19 cellular contexts compared by ENCODE assay signal in genomic region chr10:84423729-84424128, GRCh38.
DNase-seq lines count a peak whose midpoint lies in the region; ATAC-seq and TF ChIP-seq lines count a peak whose summit lies in the region.
"Had no signal": no experiment of that assay in that cellular context is flagged by ENCODE, and none has a peak within 500 bp of the region (broad histone marks: within the 10 kb centered on the region; RNA-seq: fewer than 3 reads in every experiment).

No MANE protein-coding gene starts in this region.

- in situ Hi-C loops in transverse colon (cut with MboI; ENCODE audit: low pct_ligation_motif_present in 1 of 4, low pct_unique_long_range_greater_than_20kb in 1 of 4, low sequenced_read_pairs in 3 of 4), result no loop called here

- peaks cover 56% of the 10 kb centered on the region for H3K4me1 Mint-ChIP-seq in activated naive CD8-positive, alpha-beta T cell (ENCODE audit: low read depth)
- H3K4me1 Mint-ChIP-seq in activated naive CD8-positive, alpha-beta T cell treated with anti-CD3 and anti-CD28 coated beads, Interleukin-2, amount 50 U/mL, for 24 hours, result peaks cover 25% of the 10 kb centered on the region

- H3K9me3 ChIP-seq in transverse colon (peaks cover 0 to 6% of the 10 kb centered on the region in 2 donors), ovary (no peaks in the 10 kb centered on the region)

- TF ChIP-seq EP300 in transverse colon (IDR thresholded peaks at IDR 0.05; ENCODE audit: low read depth) (no peak), ovary (IDR thresholded peaks at IDR 0.05) (no peak)

- no peak for DNase-seq in activated naive CD8-positive, alpha-beta T cell treated with anti-CD3 and anti-CD28 coated beads, Interleukin-2, amount 50 U/mL, for 24 hours
- DNase-seq in caudate nucleus (lab: John Stamatoyannopoulos, UW) (no peak), myocyte (ENCODE audit: low read depth) (peak; percentile 16), transverse colon (no peak), COLO829 (ENCODE audit: low spot score) (no peak), ovary (no peak)
- DNase-seq: activated CD8-positive, alpha-beta T cell treated with anti-CD3 and anti-CD28 coated beads, Interleukin-2, amount 10 ng/mL, durations not matched to agents 7 days and 5 days; amygdala; CD4-positive, CD25-positive, alpha-beta regulatory T cell; DND-41; Kasumi-1; naive B cell; NCI-H1694; NCI-H446 treated with DMSO at 0.1 percent for 48 hours; stimulated activated CD4-positive, alpha-beta T cell treated with anti-CD3 and anti-CD28 coated beads, Interleukin-1b, Interleukin-23, amount 100 ng/mL, for 48 hours had no signal

- peaks cover 5 to 30% (median 17%) of the 10 kb centered on the region in 4 donors for H3K4me1 ChIP-seq in transverse colon
- H3K4me1 ChIP-seq in ovary (ENCODE audit: insufficient read depth), result peaks cover 4% of the 10 kb centered on the region

- peaks cover 0 to 12% (median 0%) of the 10 kb centered on the region in 4 donors for H3K36me3 ChIP-seq in transverse colon
- H3K36me3 ChIP-seq in ovary, result no peaks in the 10 kb centered on the region

- ATAC-seq in activated naive CD8-positive, alpha-beta T cell treated with anti-CD3 and anti-CD28 coated beads, Interleukin-2, amount 50 U/mL, for 24 hours, result no peak
- ATAC-seq in HG03095 (IDR thresholded peaks at IDR 0.05; ENCODE audit: unreplicated experiment), result no peak
- ATAC-seq: activated CD8-positive, alpha-beta T cell treated with anti-CD3 and anti-CD28 coated beads, Interleukin-2, amount 10 ng/mL, durations not matched to agents 7 days and 5 days; activated T-helper 17 cell treated with anti-CD3 and anti-CD28 coated beads, Interleukin-2, amount 50 U/mL, for 72 hours had no signal

- no peak overlapping the region for H3K4me3 Mint-ChIP-seq in activated naive CD8-positive, alpha-beta T cell
- H3K4me3 Mint-ChIP-seq in activated naive CD8-positive, alpha-beta T cell treated with anti-CD3 and anti-CD28 coated beads, Interleukin-2, amount 50 U/mL, for 24 hours, result no peak overlapping the region
- H3K4me3 Mint-ChIP-seq: CD4-positive, CD25-positive, alpha-beta regulatory T cell; dendritic cell treated with granulocyte-macrophage colony-stimulating factor and Interleukin-4, amounts not matched to agents 40 ng/mL and 50 ng/mL, for 4 days; naive B cell had no signal

- peaks cover 40% of the 10 kb centered on the region for H3K36me3 Mint-ChIP-seq in activated naive CD8-positive, alpha-beta T cell
- peaks cover 53% of the 10 kb centered on the region for H3K36me3 Mint-ChIP-seq in activated naive CD8-positive, alpha-beta T cell treated with anti-CD3 and anti-CD28 coated beads, Interleukin-2, amount 50 U/mL, for 24 hours (ENCODE audit: low read depth)

- H3K27ac ChIP-seq in caudate nucleus (ENCODE audit: low read depth, low read length) (peak overlapping the region; percentile 93), transverse colon (peak overlapping the region; percentile 73 to 80 (median 80)), ovary (no peak overlapping the region)

- WGBS in transverse colon (ENCODE audit: low coverage in 1 of 2), 2 donors, result 94% methylated on average over 1 of the region's 1 CpG; no CpG with 5 or more reads in 1 of the 2 donors
- 93 to 100% (median 100%) methylated on average over 1 of the region's 1 CpG for WGBS in ovary, 3 donors

- peaks cover 14% of the 10 kb centered on the region for H3K9me3 Mint-ChIP-seq in activated naive CD8-positive, alpha-beta T cell (ENCODE audit: low read depth)
- peaks cover 27% of the 10 kb centered on the region for H3K9me3 Mint-ChIP-seq in activated naive CD8-positive, alpha-beta T cell treated with anti-CD3 and anti-CD28 coated beads, Interleukin-2, amount 50 U/mL, for 24 hours

- no peak for TF ChIP-seq CTCF in transverse colon (IDR thresholded peaks at IDR 0.05)
- TF ChIP-seq CTCF in ovary (IDR thresholded peaks at IDR 0.05), result no peak

- H3K27ac Mint-ChIP-seq in activated naive CD8-positive, alpha-beta T cell, result peak overlapping the region; percentile 65
- H3K27ac Mint-ChIP-seq in activated naive CD8-positive, alpha-beta T cell treated with anti-CD3 and anti-CD28 coated beads, Interleukin-2, amount 50 U/mL, for 24 hours, result no peak overlapping the region
- H3K27ac Mint-ChIP-seq: activated CD8-positive, alpha-beta T cell treated with anti-CD3 and anti-CD28 coated beads, Interleukin-2, amount 10 ng/mL, durations not matched to agents 7 days and 5 days; dendritic cell treated with granulocyte-macrophage colony-stimulating factor and Interleukin-4, amounts not matched to agents 40 ng/mL and 50 ng/mL, for 4 days had no signal

- intact Hi-C loops in transverse colon (cut with DNase I; ENCODE audit: low total_unique reads) (no loop called here), ovary (cut with DNase I) (no loop called here)

- no peak for TF ChIP-seq POLR2A in transverse colon (IDR thresholded peaks at IDR 0.05)
- no peak for TF ChIP-seq POLR2A in ovary (IDR thresholded peaks at IDR 0.05)

- H3K27me3 ChIP-seq in transverse colon (no peaks in the 10 kb centered on the region), ovary (no peaks in the 10 kb centered on the region)

- no peaks in the 10 kb centered on the region for H3K27me3 Mint-ChIP-seq in activated naive CD8-positive, alpha-beta T cell
- H3K27me3 Mint-ChIP-seq in activated naive CD8-positive, alpha-beta T cell treated with anti-CD3 and anti-CD28 coated beads, Interleukin-2, amount 50 U/mL, for 24 hours, result no peaks in the 10 kb centered on the region
- H3K27me3 Mint-ChIP-seq: activated T-helper 17 cell treated with anti-CD3 and anti-CD28 coated beads, Interleukin-2, amount 50 U/mL, for 72 hours; CD4-positive, CD25-positive, alpha-beta regulatory T cell; dendritic cell treated with granulocyte-macrophage colony-stimulating factor and Interleukin-4, amounts not matched to agents 40 ng/mL and 50 ng/mL, for 4 days; naive B cell had no signal

- no peak overlapping the region for H3K4me3 ChIP-seq in transverse colon
- H3K4me3 ChIP-seq in ovary, result no peak overlapping the region

Comparison
In these comparisons a context has a peak if more than half of its experiments do, and no peak if none do; other contexts are left out.
1. H3K27ac ChIP-seq: peak in caudate nucleus (single experiment) and transverse colon (4 of 4); none in ovary (0 of 2).